11 cellular contexts compared by ENCODE assay signal in the genomic region with DNA sequence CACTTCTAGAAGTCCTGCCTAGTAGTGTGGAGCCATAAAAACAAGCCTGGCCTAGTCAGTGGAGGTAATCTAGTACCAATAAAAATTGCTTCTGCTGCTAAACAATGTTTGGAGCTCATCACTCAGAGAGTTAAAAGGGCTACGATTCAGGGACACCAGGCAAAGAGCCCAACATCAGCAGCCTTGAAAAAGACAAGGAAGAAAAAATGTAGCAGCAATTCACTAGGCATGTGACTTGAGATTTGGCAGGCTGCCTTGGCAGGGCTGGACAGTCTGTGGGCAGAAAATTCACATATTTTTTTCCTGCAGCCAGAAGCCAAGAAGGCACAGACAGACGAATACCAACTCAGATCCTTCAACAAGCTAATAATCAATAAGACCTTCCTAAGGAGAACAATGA. TPM values are rescaled to one million over a fixed set of nuclear protein-coding genes. Genes with fewer than 3 reads are reported as not detected.
A peak's percentile ranks its signal among the peaks of the same experiment; 100 is the strongest.
DNase-seq lines count a peak whose midpoint lies in the region; ATAC-seq and FAIRE-seq lines count a peak whose summit lies in the region.
"Had no signal": no experiment of that assay in that cellular context is flagged by ENCODE, and none has a peak within 500 bp of the region (broad histone marks: within the 10 kb centered on the region; RNA-seq: fewer than 3 reads in every experiment).

No MANE protein-coding gene starts in this region.

- ATAC-seq in GM18519 (IDR thresholded peaks at IDR 0.05; ENCODE audit: low FRiP score, unreplicated experiment) (no peak), GM18517 (IDR thresholded peaks at IDR 0.05; ENCODE audit: unreplicated experiment) (no peak), GM18861 (IDR thresholded peaks at IDR 0.05; ENCODE audit: unreplicated experiment) (no peak)
- ATAC-seq: activated naive CD4-positive, alpha-beta T cell treated with anti-CD3 and anti-CD28 coated beads, Interleukin-2, amount 50 U/mL, for 72 hours had no signal

- DNase-seq in HT1080 (ENCODE audit: low read depth) (peak; percentile 8), cerebellum (ENCODE audit: low spot score) (peak; percentile 10), superior temporal gyrus (ENCODE audit: extremely low spot score) (peak; percentile 97), DMS79 treated with DMSO at 0.1 percent for 48 hours (lab: John Stamatoyannopoulos, UW) (no peak)
- DNase-seq: activated B cell treated with CpG ODN at 0.5 μM for 24 hours, GF-D8 had no signal

- peak; percentile 85 for FAIRE-seq in islet of Langerhans (lab: Jason Lieb, UNC)

RNA-seq across cellular contexts. Expression of gene IGSF11, which starts 47.2 kb away (rescaled TPM):
- total RNA-seq in HT1080 (2014; rRNA removed; shearing (Covaris generic)), result not detected in 2 replicates
- polyA plus RNA-seq in HT1080 (2015; cell fraction: cytosol; rRNA removed), result 0.02 and 0.05 TPM in 2 replicates
- 0.06 TPM in 1 of 2 replicates, not detected in the other for polyA plus RNA-seq in HT1080 (2015; cell fraction: nucleus; rRNA removed)
- total RNA-seq in cerebellum, result 21.0 TPM
- total RNA-seq: activated B cell treated with CpG ODN at 0.5 μM for 24 hours; activated naive CD4-positive, alpha-beta T cell treated with anti-CD3 and anti-CD28 coated beads, Interleukin-2, amount 50 U/mL, for 72 hours had no signal

Comparison
In these comparisons a context has a peak if more than half of its experiments do, and no peak if none do; other contexts are left out.
1. RNA of gene IGSF11, which starts 47.2 kb away (total RNA-seq): 21.0 TPM in cerebellum (single experiment); not detected in HT1080; every median in the first group is over 10 times any median in the second.